ENCODE assay signal across 9 cellular contexts in the genomic region with DNA sequence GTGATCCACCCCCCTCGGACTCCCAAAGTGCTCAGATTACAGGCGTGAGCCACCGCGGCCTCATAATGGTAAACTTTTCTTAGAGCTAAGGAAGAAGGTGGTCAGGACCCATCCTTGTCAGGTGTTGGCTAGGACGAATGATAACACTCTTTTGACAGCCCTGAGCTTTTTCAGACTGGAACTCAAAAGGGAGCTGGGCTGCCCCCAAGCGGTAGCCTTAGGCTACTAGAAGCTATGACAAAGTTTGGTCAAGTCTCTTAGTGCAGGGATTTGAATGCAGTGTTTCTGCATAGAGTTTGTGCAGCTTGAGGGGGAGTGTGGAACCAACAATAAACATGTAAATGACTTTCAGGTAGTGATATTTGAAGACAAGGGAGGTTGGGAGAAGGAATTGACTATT. TPM values are rescaled to one million over a fixed set of nuclear protein-coding genes. Genes with fewer than 3 reads are reported as not detected.
DNase-seq lines count a peak whose midpoint lies in the region; ATAC-seq, FAIRE-seq and TF ChIP-seq lines count a peak whose summit lies in the region.
"Had no signal": no experiment of that assay in that cellular context is flagged by ENCODE, and none has a peak within 500 bp of the region (broad histone marks: within the 10 kb centered on the region; RNA-seq: fewer than 3 reads in every experiment).

No MANE protein-coding gene starts in this region.

- no peak for TF ChIP-seq POLR2A in GM12892 (IDR thresholded peaks at IDR 0.05; ENCODE audit: low read depth, low read length)

- no peaks in the 10 kb centered on the region for H3K9me3 ChIP-seq in left ventricle myocardium inferior (replicated peaks)

- peak; percentile 93 for FAIRE-seq in GM12892 (lab: Jason Lieb, UNC)
- FAIRE-seq: frontal cortex had no signal

- no peak overlapping the region for H3K4me3 ChIP-seq in AG09309 (ENCODE audit: control insufficient read depth, low read depth, low read length)
- no peak overlapping the region for H3K4me3 ChIP-seq in left ventricle myocardium inferior

- H3K27me3 ChIP-seq in left ventricle myocardium inferior (ENCODE audit: low read depth): no peaks in the 10 kb centered on the region

- no peak for DNase-seq in AG09309 (ENCODE audit: low read depth)
- DNase-seq in GM12892 (ENCODE audit: insufficient read length): peak; percentile 31
- DNase-seq in NOMO-1 (lab: John Stamatoyannopoulos, UW; ENCODE audit: unreplicated experiment in 2 of 2): peak; percentile 49 to 50
- peak; percentile 66 to 67 for DNase-seq in activated T-cell treated with anti-CD3 and anti-CD28 coated beads, Interleukin-2, amount 50 U/mL, for 48 hours
- DNase-seq in left ventricle myocardium inferior: no peak
- peak; percentile 26 to 31 for DNase-seq in stimulated activated CD4-positive, alpha-beta T cell treated with anti-CD3 and anti-CD28 coated beads, Interleukin-4, amount 100 ng/mL, for 4 hours
- DNase-seq in effector CD4-positive, alpha-beta T cell: no peak

- TF ChIP-seq CTCF in AG09309 (IDR thresholded peaks at IDR 0.05; ENCODE audit: control insufficient read depth, insufficient read depth, low read depth, low read length, missing control alignments) (peak; percentile 74), left ventricle myocardium inferior (IDR thresholded peaks at IDR 0.05; ENCODE audit: borderline replicate concordance) (peak; percentile 55)

- no peak for ATAC-seq in GM18867 (IDR thresholded peaks at IDR 0.05; ENCODE audit: unreplicated experiment)

- no peak overlapping the region for H3K27ac ChIP-seq in left ventricle myocardium inferior (replicated peaks)

- intact Hi-C loops in left ventricle myocardium inferior (cut with micrococcal nuclease): no loop called here

- no peaks in the 10 kb centered on the region for H3K36me3 ChIP-seq in left ventricle myocardium inferior

- H3K4me1 ChIP-seq in left ventricle myocardium inferior: peaks cover 4% of the 10 kb centered on the region

RNA-seq across cellular contexts. Expression of a gene that starts 11.8 kb away (rescaled TPM):
- 97.8 TPM for polyA plus RNA-seq in GM12892 (2012; ENCODE audit: missing spikeins)
- total RNA-seq in left ventricle myocardium inferior: 109 TPM

RNA-seq across cellular contexts. Expression of a gene that starts 23.3 kb away (rescaled TPM):
- polyA plus RNA-seq in GM12892 (2012; ENCODE audit: missing spikeins): 0.70 TPM
- total RNA-seq in left ventricle myocardium inferior: 0.49 TPM

RNA-seq across cellular contexts. Expression of a gene that starts 23.5 kb away (rescaled TPM):
- 60.2 TPM for polyA plus RNA-seq in GM12892 (2012; ENCODE audit: missing spikeins)
- total RNA-seq in left ventricle myocardium inferior: 35.9 TPM

Comparison
In these comparisons a context has a peak if more than half of its experiments do, and no peak if none do; other contexts are left out.
1. DNase-seq: peak in GM12892 (single experiment), NOMO-1 (2 of 2), activated T-cell treated with anti-CD3 and anti-CD28 coated beads, Interleukin-2, amount 50 U/mL, for 48 hours (2 of 2) and stimulated activated CD4-positive, alpha-beta T cell treated with anti-CD3 and anti-CD28 coated beads, Interleukin-4, amount 100 ng/mL, for 4 hours (2 of 2); none in AG09309 (single experiment), left ventricle myocardium inferior (single experiment) and effector CD4-positive, alpha-beta T cell (single experiment).